Comparison of ENCODE assay signal across 1 cellular context in genomic region chr19:6429419-6430221, GRCh38.
TF ChIP-seq lines count a peak whose summit lies in the region.

No MANE protein-coding gene starts in this region.

TF ChIP-seq in WTC11, 78 proteins besides CTCF, POLR2A, EP300 and RAD21:
- TF ChIP-seq ZNF425 (CRISPR knock-in tag; conservative IDR thresholded peaks at IDR 0.05) (no peak), ZNF263 (CRISPR knock-in tag; IDR thresholded peaks at IDR 0.05; ENCODE audit: low read depth) (peak; percentile 44; the same call in 1 of the 2 replicates), ZBTB43 (CRISPR knock-in tag; IDR thresholded peaks at IDR 0.05) (no peak), ZNF532 (CRISPR knock-in tag; IDR thresholded peaks at IDR 0.05; ENCODE audit: borderline replicate concordance) (no peak), CREB1 (CRISPR knock-in tag; IDR thresholded peaks at IDR 0.05) (no peak), ZNF512 (CRISPR knock-in tag; IDR thresholded peaks at IDR 0.05; ENCODE audit: borderline replicate concordance) (peak; percentile 60; the same call in 1 of the 2 replicates), ZNF423 (CRISPR knock-in tag; IDR thresholded peaks at IDR 0.05) (no peak)
